Comparison of ENCODE assay signal across 22 cellular contexts in genomic region chr2:10008809-10009176, GRCh38. TPM values are rescaled to one million over a fixed set of nuclear protein-coding genes. Genes with fewer than 3 reads are reported as not detected.
A peak's percentile ranks its signal among the peaks of the same experiment; 100 is the strongest.
DNase-seq lines count a peak whose midpoint lies in the region; ATAC-seq and TF ChIP-seq lines count a peak whose summit lies in the region.
"Had no signal": no experiment of that assay in that cellular context is flagged by ENCODE, and none has a peak within 500 bp of the region (broad histone marks: within the 10 kb centered on the region; RNA-seq: fewer than 3 reads in every experiment).

No MANE protein-coding gene starts in this region.

- no peak overlapping the region for H3K27ac Mint-ChIP-seq in natural killer cell treated with Interleukin-12 subunit alpha and Interleukin-12 subunit beta and Interleukin-15 and Interleukin-18, amount 100 ng/mL, for 72 hours
- H3K27ac Mint-ChIP-seq: activated B cell treated with CpG ODN at 0.5 μM for 24 hours; activated naive CD8-positive, alpha-beta T cell treated with anti-CD3 and anti-CD28 coated beads, Interleukin-2, amount 10 ng/mL, durations not matched to agents 7 days and 5 days; stimulated activated naive CD8-positive, alpha-beta T cell treated with anti-CD3 and anti-CD28 coated beads, Interleukin-15, amount 100 ng/mL, for 72 hours had no signal

- peaks cover 0 to 3% of the 10 kb centered on the region in 2 donors for H3K4me1 Mint-ChIP-seq in natural killer cell treated with Interleukin-12 subunit alpha and Interleukin-12 subunit beta and Interleukin-15 and Interleukin-18, amount 100 ng/mL, for 72 hours (ENCODE audit: low read depth in 2 of 2)
- H3K4me1 Mint-ChIP-seq: activated B cell treated with CpG ODN at 0.5 μM for 24 hours; activated naive CD8-positive, alpha-beta T cell treated with anti-CD3 and anti-CD28 coated beads, Interleukin-2, amount 10 ng/mL, durations not matched to agents 7 days and 5 days; stimulated activated naive CD8-positive, alpha-beta T cell treated with anti-CD3 and anti-CD28 coated beads, Interleukin-15, amount 100 ng/mL, for 72 hours had no signal

- no peak overlapping the region for H3K4me3 Mint-ChIP-seq in natural killer cell treated with Interleukin-12 subunit alpha and Interleukin-12 subunit beta and Interleukin-15 and Interleukin-18, amount 100 ng/mL, for 72 hours
- H3K4me3 Mint-ChIP-seq: activated B cell treated with CpG ODN at 0.5 μM for 24 hours; activated naive CD8-positive, alpha-beta T cell treated with anti-CD3 and anti-CD28 coated beads, Interleukin-2, amount 10 ng/mL, durations not matched to agents 7 days and 5 days; brain; stimulated activated naive CD8-positive, alpha-beta T cell treated with anti-CD3 and anti-CD28 coated beads, Interleukin-15, amount 100 ng/mL, for 72 hours had no signal

- H3K4me2 ChIP-seq in BLaER1 (peak overlapping the region; percentile 73), osteoblast (ENCODE audit: insufficient read depth, low read length) (peak overlapping the region; percentile 75)

- H3K9me3 Mint-ChIP-seq in natural killer cell treated with Interleukin-12 subunit alpha and Interleukin-12 subunit beta and Interleukin-15 and Interleukin-18, amount 100 ng/mL, for 72 hours = no peaks in the 10 kb centered on the region
- H3K9me3 Mint-ChIP-seq: activated B cell treated with CpG ODN at 0.5 μM for 24 hours; activated naive CD8-positive, alpha-beta T cell treated with anti-CD3 and anti-CD28 coated beads, Interleukin-2, amount 10 ng/mL, durations not matched to agents 7 days and 5 days; stimulated activated naive CD8-positive, alpha-beta T cell treated with anti-CD3 and anti-CD28 coated beads, Interleukin-15, amount 100 ng/mL, for 72 hours had no signal

- peak overlapping the region; percentile 67 for H2AFZ ChIP-seq in osteoblast (ENCODE audit: low read length)

- H3K36me3 ChIP-seq in BLaER1 (no peaks in the 10 kb centered on the region), WERI-Rb-1 (peaks cover 3% of the 10 kb centered on the region), osteoblast (ENCODE audit: insufficient read depth, low read length) (no peaks in the 10 kb centered on the region), subcutaneous abdominal adipose tissue (ENCODE audit: control insufficient read depth in 5 of 5, insufficient read depth in 5 of 5, low read length in 5 of 5) (no peaks in the 10 kb centered on the region)
- H3K36me3 ChIP-seq: upper lobe of left lung had no signal

- H3K79me2 ChIP-seq in osteoblast (ENCODE audit: insufficient read depth, low read length) = no peaks in the 10 kb centered on the region

- H3K9ac ChIP-seq in BLaER1 = peak overlapping the region; percentile 57; the same call in 1 of the 2 replicates
- H3K9ac ChIP-seq in subcutaneous abdominal adipose tissue (ENCODE audit: low read length in 5 of 5) = peak overlapping the region; percentile 26 to 78 (median 52)

- peak overlapping the region; percentile 32; the same call in 1 of the 2 replicates for H3K4me3 ChIP-seq in BLaER1
- peak overlapping the region; percentile 22 for H3K4me3 ChIP-seq in WERI-Rb-1 (ENCODE audit: low read depth, low read length)
- peak overlapping the region; percentile 50 for H3K4me3 ChIP-seq in osteoblast (ENCODE audit: insufficient read depth, low read length)
- peak overlapping the region; percentile 13 to 57 (median 27) for H3K4me3 ChIP-seq in subcutaneous abdominal adipose tissue (ENCODE audit: low read depth in 1 of 5, low read length in 5 of 5)
- H3K4me3 ChIP-seq: upper lobe of left lung had no signal

- H4K20me1 ChIP-seq in BLaER1 (no peaks in the 10 kb centered on the region), osteoblast (ENCODE audit: insufficient read depth, low read length) (no peaks in the 10 kb centered on the region)

- no peak for TF ChIP-seq CTCF in WERI-Rb-1 (IDR thresholded peaks at IDR 0.05; ENCODE audit: low read depth, low read length)
- no peak for TF ChIP-seq CTCF in osteoblast (IDR thresholded peaks at IDR 0.05; ENCODE audit: extremely low read depth, low read depth, low read length)

- peak overlapping the region; percentile 78 for H3K27ac ChIP-seq in BLaER1
- H3K27ac ChIP-seq in WERI-Rb-1 = peak overlapping the region; percentile 63
- H3K27ac ChIP-seq in osteoblast (ENCODE audit: low read depth, low read length) = peak overlapping the region; percentile 45
- H3K27ac ChIP-seq in subcutaneous abdominal adipose tissue (ENCODE audit: low read depth, low read length) = peak overlapping the region; percentile 95

- H3K9me3 ChIP-seq in BLaER1 = peaks cover 10% of the 10 kb centered on the region
- no peaks in the 10 kb centered on the region for H3K9me3 ChIP-seq in WERI-Rb-1 (ENCODE audit: severe bottlenecking)
- no peaks in the 10 kb centered on the region for H3K9me3 ChIP-seq in osteoblast (ENCODE audit: low read depth, low read length)
- no peaks in the 10 kb centered on the region for H3K9me3 ChIP-seq in subcutaneous abdominal adipose tissue (ENCODE audit: control insufficient read depth in 5 of 5, low read length in 5 of 5)
- H3K9me3 ChIP-seq: upper lobe of left lung had no signal

- ATAC-seq in natural killer cell treated with Interleukin-12 subunit alpha and Interleukin-12 subunit beta and Interleukin-15 and Interleukin-18, amount 100 ng/mL, for 72 hours = no peak
- ATAC-seq in HG02678 (IDR thresholded peaks at IDR 0.05; ENCODE audit: unreplicated experiment) = no peak
- ATAC-seq: HCT116; stimulated activated naive CD8-positive, alpha-beta T cell treated with anti-CD3 and anti-CD28 coated beads, Interleukin-15, amount 100 ng/mL, for 72 hours had no signal

- H3K27me3 ChIP-seq in BLaER1 = no peaks in the 10 kb centered on the region
- H3K27me3 ChIP-seq in WERI-Rb-1 (ENCODE audit: insufficient read depth, low read depth, severe bottlenecking) = no peaks in the 10 kb centered on the region
- H3K27me3 ChIP-seq in osteoblast (ENCODE audit: insufficient read depth, low read length) = no peaks in the 10 kb centered on the region
- no peaks in the 10 kb centered on the region for H3K27me3 ChIP-seq in subcutaneous abdominal adipose tissue (ENCODE audit: control insufficient read depth in 5 of 5, insufficient read depth in 4 of 5, low read length in 5 of 5)
- H3K27me3 ChIP-seq: upper lobe of left lung had no signal

- no peaks in the 10 kb centered on the region for H3K36me3 Mint-ChIP-seq in natural killer cell treated with Interleukin-12 subunit alpha and Interleukin-12 subunit beta and Interleukin-15 and Interleukin-18, amount 100 ng/mL, for 72 hours
- H3K36me3 Mint-ChIP-seq: activated naive CD8-positive, alpha-beta T cell treated with anti-CD3 and anti-CD28 coated beads, Interleukin-2, amount 10 ng/mL, durations not matched to agents 7 days and 5 days; brain had no signal

- peak; percentile 69 for DNase-seq in WERI-Rb-1
- peak; percentile 88 for DNase-seq in osteoblast (ENCODE audit: insufficient read length, low spot score, missing footprints)
- DNase-seq in natural killer cell treated with Interleukin-12 subunit alpha and Interleukin-12 subunit beta and Interleukin-15 and Interleukin-18, amount 100 ng/mL, for 72 hours (ENCODE audit: low spot score) = no peak
- no peak for DNase-seq in GDM1 (lab: John Stamatoyannopoulos, UW)
- DNase-seq: activated B cell treated with CpG ODN at 0.5 μM for 24 hours; activated CD4-positive, alpha-beta T cell treated with anti-CD3 and anti-CD28 coated beads, Interleukin-2, amount 50 U/mL, for 48 hours; activated CD8-positive, alpha-beta memory T cell treated with anti-CD3 and anti-CD28 coated beads, Interleukin-2, amount 50 U/mL, for 48 hours; activated naive CD8-positive, alpha-beta T cell treated with anti-CD3 and anti-CD28 coated beads, Interleukin-2, amount 10 ng/mL, durations not matched to agents 7 days and 5 days; C1 segment of cervical spinal cord; mesenchymal stem cell; NCI-H1105 treated with DMSO at 0.1 percent for 48 hours; NCI-H2029 treated with DMSO at 0.1 percent for 48 hours; NCI-H345; NCI-H774; stimulated activated naive CD8-positive, alpha-beta T cell treated with anti-CD3 and anti-CD28 coated beads, Interleukin-15, amount 100 ng/mL, for 72 hours; T1000 had no signal

- H3K4me1 ChIP-seq in BLaER1 (peaks cover 54% of the 10 kb centered on the region), osteoblast (ENCODE audit: insufficient read depth, low read length) (peaks cover 33% of the 10 kb centered on the region), subcutaneous abdominal adipose tissue (ENCODE audit: control insufficient read depth in 5 of 5, insufficient read depth in 5 of 5, low read length in 5 of 5) (peaks cover 18 to 76% (median 60%) of the 10 kb centered on the region in 5 donors)

- H3K27me3 Mint-ChIP-seq in natural killer cell treated with Interleukin-12 subunit alpha and Interleukin-12 subunit beta and Interleukin-15 and Interleukin-18, amount 100 ng/mL, for 72 hours = peaks cover 0 to 3% of the 10 kb centered on the region in 2 donors
- H3K27me3 Mint-ChIP-seq: activated B cell treated with CpG ODN at 0.5 μM for 24 hours, brain had no signal

RNA-seq across cellular contexts. Expression of gene KLF11, which starts 34.6 kb away (rescaled TPM):
- total RNA-seq in osteoblast = 6.8 and 8.3 TPM in 2 replicates
- 1 to 10 TPM; 3.8 to 6.1 TPM for total RNA-seq in natural killer cell treated with Interleukin-12 subunit alpha and Interleukin-12 subunit beta and Interleukin-15 and Interleukin-18, amount 100 ng/mL, for 72 hours

RNA-seq across cellular contexts. Expression of gene GRHL1, which starts 57.3 kb away (rescaled TPM):
- 0.29 and 0.36 TPM in 2 replicates for total RNA-seq in osteoblast
- 1 to 10 TPM; 1.1 to 1.4 TPM for total RNA-seq in natural killer cell treated with Interleukin-12 subunit alpha and Interleukin-12 subunit beta and Interleukin-15 and Interleukin-18, amount 100 ng/mL, for 72 hours

Comparison
In these comparisons a context has a peak if more than half of its experiments do, and no peak if none do; other contexts are left out.
1. H3K27ac ChIP-seq: peak in every context shown above with its lines; median percentile 95 in subcutaneous abdominal adipose tissue; 78 in BLaER1; 63 in WERI-Rb-1; 45 in osteoblast.
2. DNase-seq: peak in WERI-Rb-1 (single experiment) and osteoblast (single experiment); none in natural killer cell treated with Interleukin-12 subunit alpha and Interleukin-12 subunit beta and Interleukin-15 and Interleukin-18, amount 100 ng/mL, for 72 hours (single experiment) and GDM1 (single experiment).
3. Peak in every context shown above with its lines, with median percentiles within 50 percentile points of each other: H3K4me3 ChIP-seq.